Comparison of ENCODE assay signal across 8 cellular contexts in genomic region chr20:53595018-53595378, GRCh38. TPM values are rescaled to one million over a fixed set of nuclear protein-coding genes. Genes with fewer than 3 reads are reported as not detected.
DNase-seq lines count a peak whose midpoint lies in the region; ATAC-seq and TF ChIP-seq lines count a peak whose summit lies in the region.

No MANE protein-coding gene starts in this region.

- ATAC-seq in WTC11: no peak
- no peak for ATAC-seq in GM21528 (IDR thresholded peaks at IDR 0.05; ENCODE audit: low FRiP score, unreplicated experiment)
- ATAC-seq in GM21786 (IDR thresholded peaks at IDR 0.05; ENCODE audit: unreplicated experiment): no peak

- H3K27ac Mint-ChIP-seq in WTC11: peak overlapping the region; percentile 97

- peak overlapping the region; percentile 85 for H3K9ac ChIP-seq in smooth muscle cell (ENCODE audit: low read depth)

- H2AFZ ChIP-seq in hepatocyte (no peak overlapping the region), smooth muscle cell (ENCODE audit: low read depth) (peak overlapping the region; percentile 91)

- no peaks in the 10 kb centered on the region for H3K9me3 Mint-ChIP-seq in WTC11

- peak overlapping the region; percentile 74 for H3K4me3 Mint-ChIP-seq in WTC11

- H3K27me3 ChIP-seq in hepatocyte: no peaks in the 10 kb centered on the region
- no peaks in the 10 kb centered on the region for H3K27me3 ChIP-seq in smooth muscle cell (ENCODE audit: low read depth)

- H3K36me3 ChIP-seq in HEK293 (ENCODE audit: control insufficient read depth in 2 of 2, insufficient read depth in 1 of 2, low read length in 2 of 2): no peaks in the 10 kb centered on the region
- H3K36me3 ChIP-seq in hepatocyte (replicated peaks; ENCODE audit: insufficient read depth, low read depth): no peaks in the 10 kb centered on the region
- no peaks in the 10 kb centered on the region for H3K36me3 ChIP-seq in smooth muscle cell (ENCODE audit: low read depth)

- H3K4me3 ChIP-seq in HEK293 (ENCODE audit: low read depth, low read length): peak overlapping the region; percentile 68
- H3K4me3 ChIP-seq in hepatocyte: peak overlapping the region; percentile 56
- H3K4me3 ChIP-seq in smooth muscle cell: peak overlapping the region; percentile 78

- H3K4me1 Mint-ChIP-seq in WTC11: peaks cover 66% of the 10 kb centered on the region

- H3F3A ChIP-seq in smooth muscle cell (ENCODE audit: low read depth): no peaks in the 10 kb centered on the region

- H3K4me1 ChIP-seq in HEK293 (ENCODE audit: control insufficient read depth, insufficient read depth, low read length): peaks cover 18% of the 10 kb centered on the region
- peaks cover 21% of the 10 kb centered on the region for H3K4me1 ChIP-seq in hepatocyte (ENCODE audit: insufficient read depth)
- H3K4me1 ChIP-seq in smooth muscle cell (ENCODE audit: low read depth): peaks cover 33% of the 10 kb centered on the region

- no peaks in the 10 kb centered on the region for H4K20me1 ChIP-seq in hepatocyte (ENCODE audit: insufficient read depth, poor library complexity, severe bottlenecking)
- peaks cover 2% of the 10 kb centered on the region for H4K20me1 ChIP-seq in smooth muscle cell (ENCODE audit: low read depth)

- POLR2A ChIA-PET in HEK293 (lab: Yijun Ruan, JAX) (interaction anchor here (0.8 to 1.5 kb wide), 2 partner anchors 15 to 28 kb away, joined by 9 to 10 read pairs; no protein-coding TSS in a partner anchor), WTC11 (lab: Charles Lee) (interaction anchor here (0.7 to 2.1 kb wide), 3 partner anchors 17 to 28 kb away, joined by 6 to 11 read pairs (median 8); no protein-coding TSS in a partner anchor)

- no peaks in the 10 kb centered on the region for H3K9me2 ChIP-seq in hepatocyte (replicated peaks; ENCODE audit: insufficient read depth)

- peak overlapping the region; percentile 83 for H3K4me2 ChIP-seq in hepatocyte
- peak overlapping the region; percentile 92 for H3K4me2 ChIP-seq in smooth muscle cell

- no peak for DNase-seq in WTC11 (ENCODE audit: low spot score)
- no peak for DNase-seq in hepatocyte (ENCODE audit: low spot score)
- no peak for DNase-seq in smooth muscle cell (lab: John Stamatoyannopoulos, UW; ENCODE audit: unreplicated experiment)
- no peak for DNase-seq in SW480 (ENCODE audit: low spot score)
- DNase-seq in DMS153 (lab: John Stamatoyannopoulos, UW): no peak

- H3K27me3 Mint-ChIP-seq in WTC11 (ENCODE audit: low read depth): no peaks in the 10 kb centered on the region

- WGBS in hepatocyte (ENCODE audit: low lambda C conversion rate, missing lambda C conversion rate): 10% methylated on average over 7 of the region's 7 CpGs
- WGBS in smooth muscle cell (ENCODE audit: low lambda C conversion rate): 9% methylated on average over 7 of the region's 7 CpGs

- peaks cover 37% of the 10 kb centered on the region for H3K79me2 ChIP-seq in hepatocyte
- H3K79me2 ChIP-seq in smooth muscle cell (ENCODE audit: low read depth): peaks cover 34% of the 10 kb centered on the region

- H3K27ac ChIP-seq in HEK293 (ENCODE audit: extremely low read depth, low read depth, low read length) (peak overlapping the region; percentile 61; the same call in 1 of the 2 replicates), hepatocyte (peak overlapping the region; percentile 95), smooth muscle cell (ENCODE audit: low read depth) (peak overlapping the region; percentile 84)

- no peaks in the 10 kb centered on the region for H3K36me3 Mint-ChIP-seq in WTC11

- no peak for TF ChIP-seq CTCF in HEK293 (tag by site-specific recombination; IDR thresholded peaks at IDR 0.05)
- no peak for TF ChIP-seq CTCF in WTC11 (IDR thresholded peaks at IDR 0.05)
- TF ChIP-seq CTCF in hepatocyte (IDR thresholded peaks at IDR 0.05; ENCODE audit: poor library complexity): no peak
- TF ChIP-seq CTCF in smooth muscle cell (IDR thresholded peaks at IDR 0.05; ENCODE audit: borderline replicate concordance, insufficient read depth, poor library complexity, severe bottlenecking): no peak

- no peaks in the 10 kb centered on the region for H3K9me3 ChIP-seq in HEK293 (ENCODE audit: control insufficient read depth, insufficient read depth, low read depth, low read length)
- no peaks in the 10 kb centered on the region for H3K9me3 ChIP-seq in hepatocyte (ENCODE audit: low read depth)
- no peaks in the 10 kb centered on the region for H3K9me3 ChIP-seq in smooth muscle cell (replicated peaks; ENCODE audit: low read depth)

- CTCF ChIA-PET in HEK293 (lab: Yijun Ruan, JAX) (interaction anchor here (0.7 kb wide), 1 partner anchor 16 kb away, joined by 4 read pairs; no protein-coding TSS in a partner anchor), WTC11 (lab: Charles Lee) (interaction anchor here (0.7 to 2.0 kb wide), 4 partner anchors 13 to 321 kb away, joined by 3 to 7 read pairs (median 4); no protein-coding TSS in a partner anchor)

TF ChIP-seq in HEK293, 187 proteins besides CTCF, POLR2A, EP300 and RAD21 (continues in another document):
- peak; percentile 65; the same call in 1 of the 2 replicates for TF ChIP-seq ZNF362 (tag by site-specific recombination; IDR thresholded peaks at IDR 0.05)
- TF ChIP-seq ZNF18 (tag by site-specific recombination; IDR thresholded peaks at IDR 0.05): 0 out of 2 replicates have a peak, but pooled peaks have one; percentile 3

TF ChIP-seq in WTC11, 78 proteins besides CTCF, POLR2A, EP300 and RAD21 (continues in another document):
- TF ChIP-seq ATF2 (CRISPR knock-in tag; IDR thresholded peaks at IDR 0.05; ENCODE audit: borderline replicate concordance, low read depth) (no peak), IRF2 (CRISPR knock-in tag; IDR thresholded peaks at IDR 0.05; ENCODE audit: borderline replicate concordance, low read depth) (no peak), ZNF263 (CRISPR knock-in tag; IDR thresholded peaks at IDR 0.05; ENCODE audit: low read depth) (no peak), PRDM15 (CRISPR knock-in tag; IDR thresholded peaks at IDR 0.05) (no peak), RORB (CRISPR knock-in tag; IDR thresholded peaks at IDR 0.05) (no peak), JAZF1 (CRISPR knock-in tag; IDR thresholded peaks at IDR 0.05) (no peak)

RNA-seq across cellular contexts. Expression of gene ZNF217, which starts 1.4 kb away (rescaled TPM):
- total RNA-seq in WTC11 (2021) (75.6 to 84.0 TPM (median 77.7 TPM) in 3 replicates), hepatocyte (32.4 and 39.9 TPM in 2 replicates), smooth muscle cell (42.2 and 42.9 TPM in 2 replicates)
- polyA plus RNA-seq in hepatocyte (4.7 and 6.6 TPM in 2 replicates), smooth muscle cell (3.9 and 8.5 TPM in 2 replicates)
